In genomic region chr9:94593459-94594345, GRCh38 we compare ENCODE assay signal across 31 cellular contexts. TPM values are rescaled to one million over a fixed set of nuclear protein-coding genes. Genes with fewer than 3 reads are reported as not detected.
DNase-seq lines count a peak whose midpoint lies in the region; ATAC-seq and TF ChIP-seq lines count a peak whose summit lies in the region.
"Had no signal": no experiment of that assay in that cellular context is flagged by ENCODE, and none has a peak within 500 bp of the region (broad histone marks: within the 10 kb centered on the region; RNA-seq: fewer than 3 reads in every experiment).

TSS of gene FBP2 (minus strand) at chr9:94593824. CDS start at chr9:94593726, 98 bp downstream.

- POLR2A ChIA-PET in IMR-90 (lab: Charles Lee; ENCODE audit: unreplicated experiment): no interaction called here

- no peak within 1 kb of the TSS for H3K56ac ChIP-seq in IMR-90 (ENCODE audit: extremely low read depth, insufficient read depth, low read length)

- H3K9ac ChIP-seq in IMR-90 (ENCODE audit: low read depth, low read length): no peak within 1 kb of the TSS

- H3K79me1 ChIP-seq in IMR-90 (ENCODE audit: low read depth in 1 of 2, low read length in 2 of 2): no peaks in the 10 kb centered on the region

- H3K4me3 ChIP-seq in IMR-90 (ENCODE audit: insufficient read depth, low read depth, low read length) (no peak within 1 kb of the TSS), gastrocnemius medialis (peak within 1 kb of the TSS; percentile 50 to 64 (median 53)), vagina (no peak within 1 kb of the TSS)
- H3K4me3 ChIP-seq: dorsolateral prefrontal cortex, K562, left lung, smooth muscle cell had no signal

- no peaks in the 10 kb centered on the region for H4K20me1 ChIP-seq in IMR-90 (ENCODE audit: insufficient read depth, low read length)

- H2BK120ac ChIP-seq in IMR-90 (ENCODE audit: low read depth, low read length): no peak within 1 kb of the TSS

- no peak for TF ChIP-seq RAD21 in IMR-90 (IDR thresholded peaks at IDR 0.05; ENCODE audit: low read length)

- intact Hi-C loops in IMR-90 (cut with micrococcal nuclease): no loop called here
- intact Hi-C loops in gastrocnemius medialis (cut with DNase I; ENCODE audit: low total_unique reads): no loop called here
- intact Hi-C loops in vagina (cut with DNase I): no loop called here

- no peaks in the 10 kb centered on the region for H3K9me3 ChIP-seq in IMR-90 (ENCODE audit: control insufficient read depth, insufficient read depth, low read length)
- H3K9me3 ChIP-seq in gastrocnemius medialis: no peaks in the 10 kb centered on the region
- H3K9me3 ChIP-seq in vagina: no peaks in the 10 kb centered on the region
- H3K9me3 ChIP-seq: left lung had no signal

- TF ChIP-seq CTCF in IMR-90 (conservative IDR thresholded peaks at IDR 0.05; ENCODE audit: low read depth, low read length): no peak
- no peak for TF ChIP-seq CTCF in gastrocnemius medialis (IDR thresholded peaks at IDR 0.05 in 4 of 5, conservative IDR thresholded peaks at IDR 0.05 in 1 of 5)
- no peak for TF ChIP-seq CTCF in vagina (IDR thresholded peaks at IDR 0.05)

- in situ Hi-C loops in IMR-90 (cut with MboI; ENCODE audit: low sequenced_read_pairs) (no loop called here), gastrocnemius medialis (cut with MboI; ENCODE audit: low sequenced_read_pairs in 4 of 4) (no loop called here)

- no peaks in the 10 kb centered on the region for H3K9me1 ChIP-seq in IMR-90 (ENCODE audit: insufficient read depth, low read length)

- no peak within 1 kb of the TSS for H2BK5ac ChIP-seq in IMR-90 (ENCODE audit: low read depth, low read length, poor library complexity, severe bottlenecking)

- no peak within 1 kb of the TSS for H3K14ac ChIP-seq in IMR-90 (replicated peaks; ENCODE audit: low read depth, low read length)

- H3K36me3 ChIP-seq in IMR-90 (ENCODE audit: control insufficient read depth, insufficient read depth, low read length): no peaks in the 10 kb centered on the region
- no peaks in the 10 kb centered on the region for H3K36me3 ChIP-seq in gastrocnemius medialis
- H3K36me3 ChIP-seq in vagina: no peaks in the 10 kb centered on the region
- H3K36me3 ChIP-seq: left lung had no signal

- H4K5ac ChIP-seq in IMR-90 (ENCODE audit: low read depth, low read length): no peak within 1 kb of the TSS

- H3K18ac ChIP-seq in IMR-90 (ENCODE audit: low read depth, low read length): no peak within 1 kb of the TSS

- ATAC-seq in IMR-90 (ENCODE audit: low read depth) (no peak), gastrocnemius medialis (peak; percentile 82 to 88)
- ATAC-seq: CD8-positive, alpha-beta T cell; K562; left lung; naive thymus-derived CD4-positive, alpha-beta T cell; PC-3; SK-N-SH treated with all-trans-retinoic acid at 6 μM for 48 hours had no signal

- no peak for TF ChIP-seq POLR2A in IMR-90 (IDR thresholded peaks at IDR 0.05; ENCODE audit: low read depth, low read length)
- TF ChIP-seq POLR2A in gastrocnemius medialis (IDR thresholded peaks at IDR 0.05): peak; percentile 19 to 34
- no peak for TF ChIP-seq POLR2A in vagina (IDR thresholded peaks at IDR 0.05)

- no peak within 1 kb of the TSS for H2BK15ac ChIP-seq in IMR-90 (ENCODE audit: low read depth, low read length)

- H2BK20ac ChIP-seq in IMR-90 (ENCODE audit: low read depth, low read length): no peak within 1 kb of the TSS

- H3K4me1 ChIP-seq in IMR-90 (ENCODE audit: control insufficient read depth, insufficient read depth, low read length) (no peaks in the 10 kb centered on the region), gastrocnemius medialis (peaks cover 11 to 14% of the 10 kb centered on the region in 2 donors), vagina (no peaks in the 10 kb centered on the region)
- H3K4me1 ChIP-seq: left lung had no signal

- no peak within 1 kb of the TSS for H4K91ac ChIP-seq in IMR-90 (ENCODE audit: insufficient read depth, low read depth, low read length)

- DNase-seq in IMR-90 (no peak), ecto neural progenitor cell (ENCODE audit: low spot score) (peak; percentile 40), mesenteric fat pad (ENCODE audit: low spot score) (peak; percentile 59), gastrocnemius medialis (peak; percentile 57 to 80), NCI-H2081 (lab: John Stamatoyannopoulos, UW) (no peak), vagina (ENCODE audit: extremely low spot score in 2 of 2) (no peak), cerebellar cortex (ENCODE audit: low spot score) (no peak)
- DNase-seq in stimulated activated CD8-positive, alpha-beta memory T cell treated with anti-CD3 and anti-CD28 coated beads, Interleukin-4, amount 100 ng/mL, for 48 hours: no peak
- DNase-seq: activated CD4-positive, alpha-beta T cell treated with anti-CD3 and anti-CD28 coated beads, Interleukin-2, amount 50 U/mL, for 1 hour; activated CD4-positive, CD25-positive, alpha-beta regulatory T cell; activated gamma-delta T cell treated with Interleukin-2 at 50 U/mL for 16 hours; activated T-cell treated with anti-CD3 and anti-CD28 coated beads, Interleukin-2, amount 50 U/mL, for 48 hours; CD8-positive, alpha-beta T cell; cerebellar nuclear complex; dorsolateral prefrontal cortex; GOT3; left lung; naive thymus-derived CD4-positive, alpha-beta T cell; NCI-H1092; NCI-H1694; NCI-H2171; nucleus accumbens; PC-3; Right ventricle myocardium superior; stimulated activated naive CD4-positive, alpha-beta T cell treated with Interleukin-2 at 50 U/mL for 16 hours had no signal

- no TSS peak for BruUV-seq in IMR-90 (replicated peaks; lab: Mats Ljungman, UMichigan)

- no peak within 1 kb of the TSS for H2AK5ac ChIP-seq in IMR-90 (ENCODE audit: low read depth, low read length)

- WGBS in IMR-90 (ENCODE audit: extremely low coverage in 2 of 2, insufficient read length in 1 of 2), 2 experiments: 14% methylated on average over 2 of the region's 21 CpGs; no CpG with 5 or more reads in 1 of the 2 experiments

- no peak within 1 kb of the TSS for H3K4ac ChIP-seq in IMR-90 (ENCODE audit: low read depth, low read length)

- no peak within 1 kb of the TSS for H3K27ac ChIP-seq in IMR-90 (ENCODE audit: insufficient read depth, low read length)
- peak within 1 kb of the TSS; percentile 79 to 94 (median 87) for H3K27ac ChIP-seq in gastrocnemius medialis
- H3K27ac ChIP-seq in vagina: no peak within 1 kb of the TSS
- H3K27ac ChIP-seq: dorsolateral prefrontal cortex, left lung had no signal

- H3K27me3 ChIP-seq in IMR-90 (ENCODE audit: control insufficient read depth, insufficient read depth, low read length): peaks cover 11% of the 10 kb centered on the region; the same call in 1 of the 2 replicates
- H3K27me3 ChIP-seq in gastrocnemius medialis: no peaks in the 10 kb centered on the region
- no peaks in the 10 kb centered on the region for H3K27me3 ChIP-seq in vagina

- dilution Hi-C loops in IMR-90 (cut with HindIII; ENCODE audit: low sequenced_read_pairs, unreplicated experiment): no loop called here

- no peak within 1 kb of the TSS for H4K8ac ChIP-seq in IMR-90 (ENCODE audit: low read depth in 2 of 2, low read length in 2 of 2)

- H2AK9ac ChIP-seq in IMR-90 (replicated peaks; ENCODE audit: low read depth, low read length, poor library complexity): no peak within 1 kb of the TSS

- H3K23ac ChIP-seq in IMR-90 (ENCODE audit: low read depth, low read length): no peak within 1 kb of the TSS

- no peak within 1 kb of the TSS for H3K4me2 ChIP-seq in IMR-90 (ENCODE audit: low read depth, low read length)
- H3K4me2 ChIP-seq: smooth muscle cell had no signal

- peak within 1 kb of the TSS; percentile 32 for H2AFZ ChIP-seq in IMR-90 (replicated peaks; ENCODE audit: low read length, poor library complexity)

- CTCF ChIA-PET in IMR-90 (lab: Yijun Ruan, JAX): no interaction called here

TF ChIP-seq in IMR-90, 13 proteins besides CTCF, POLR2A, EP300 and RAD21:
- TF ChIP-seq MXI1 (IDR thresholded peaks at IDR 0.05; ENCODE audit: borderline replicate concordance, low read depth, low read length): no peak
- no peak for TF ChIP-seq RFX5 (IDR thresholded peaks at IDR 0.05; ENCODE audit: low read depth, low read length)
- no peak for TF ChIP-seq CHD1 (IDR thresholded peaks at IDR 0.05; ENCODE audit: low read depth, low read length)
- no peak for TF ChIP-seq ELK1 (IDR thresholded peaks at IDR 0.05; ENCODE audit: borderline replicate concordance, low read depth, low read length)
- no peak for TF ChIP-seq NFE2L2 (IDR thresholded peaks at IDR 0.05; ENCODE audit: low read depth, low read length)

RNA-seq across cellular contexts. Expression of gene FBP2, which starts in this region (rescaled TPM):
- not detected in 2 replicates for total RNA-seq in IMR-90 (2012; rRNA removed)
- not detected in 2 replicates for polyA plus RNA-seq in IMR-90 (2012; rRNA removed)
- not detected in 2 replicates for polyA plus RNA-seq in IMR-90 (2012; cell fraction: cytosol; rRNA removed)
- not detected in 2 replicates for polyA plus RNA-seq in IMR-90 (2012; cell fraction: nucleus; rRNA removed; ENCODE audit: low replicate concordance)
- not detected for total RNA-seq in mesenteric fat pad
- total RNA-seq in gastrocnemius medialis: 10 to 100 TPM; 12.1 to 56.5 (median 41.5) TPM
- total RNA-seq in vagina: not detected
- total RNA-seq: CD8-positive, alpha-beta T cell; Daoy; HT1080; K562; left lung; naive thymus-derived CD4-positive, alpha-beta T cell; NCI-H460; PC-3; smooth muscle cell had no signal
- polyA plus RNA-seq: naive thymus-derived CD4-positive, alpha-beta T cell; smooth muscle cell had no signal

Comparison
In these comparisons a context has a peak if more than half of its experiments do, and no peak if none do; other contexts are left out.
1. RNA of gene FBP2 (total RNA-seq): 12.1 to 56.5 TPM in gastrocnemius medialis; not detected in IMR-90, not detected in mesenteric fat pad (single experiment) and not detected in vagina (single experiment); every median in the first group is over 10 times any median in the second.
2. Peak in DNase-seq in mesenteric fat pad; RNA of the gene not detected or under 1 TPM.
3. DNase-seq: peak in ecto neural progenitor cell (single experiment) and gastrocnemius medialis (2 of 2); none in IMR-90 (single experiment), NCI-H2081 (0 of 2), stimulated activated CD8-positive, alpha-beta memory T cell treated with anti-CD3 and anti-CD28 coated beads, Interleukin-4, amount 100 ng/mL, for 48 hours (single experiment), vagina (0 of 2) and cerebellar cortex (single experiment).
4. H3K27ac ChIP-seq: peak in gastrocnemius medialis (4 of 4); none in IMR-90 (single experiment) and vagina (single experiment).
5. H3K4me3 ChIP-seq: peak in gastrocnemius medialis (4 of 4); none in IMR-90 (single experiment) and vagina (0 of 2).
6. POLR2A ChIP-seq: peak in gastrocnemius medialis (2 of 2); none in IMR-90 (single experiment) and vagina (0 of 2).